Comparison of ENCODE assay signal across 18 cellular contexts in genomic region chr5:17991775-17992174, GRCh38.
DNase-seq lines count a peak whose midpoint lies in the region; ATAC-seq and TF ChIP-seq lines count a peak whose summit lies in the region.
"Had no signal": no experiment of that assay in that cellular context is flagged by ENCODE, and none has a peak within 500 bp of the region (broad histone marks: within the 10 kb centered on the region; RNA-seq: fewer than 3 reads in every experiment).

No MANE protein-coding gene starts in this region.

- H3K27me3 ChIP-seq in heart left ventricle (no peaks in the 10 kb centered on the region), lower lobe of right lung (ENCODE audit: low read depth) (no peaks in the 10 kb centered on the region)
- H3K27me3 ChIP-seq: esophagus squamous epithelium, left lung, neutrophil, SJSA1 had no signal

- WGBS in heart left ventricle, 4 donors, result 49 to 64% (median 53%) methylated on average over 2 of the region's 2 CpGs

- intact Hi-C loops in heart left ventricle (cut with DNase I) (no loop called here), lower lobe of right lung (cut with DNase I) (no loop called here)

- no peak for TF ChIP-seq CTCF in heart left ventricle (IDR thresholded peaks at IDR 0.05)
- TF ChIP-seq CTCF in lower lobe of right lung (IDR thresholded peaks at IDR 0.05), result no peak

- TF ChIP-seq POLR2A in heart left ventricle (IDR thresholded peaks at IDR 0.05), result no peak

- no peaks in the 10 kb centered on the region for H3K4me1 ChIP-seq in heart left ventricle
- no peaks in the 10 kb centered on the region for H3K4me1 ChIP-seq in lower lobe of right lung
- H3K4me1 ChIP-seq: esophagus squamous epithelium, left lung, SJSA1 had no signal

- H3K9me3 ChIP-seq in heart left ventricle, result no peaks in the 10 kb centered on the region
- no peaks in the 10 kb centered on the region for H3K9me3 ChIP-seq in lower lobe of right lung
- H3K9me3 ChIP-seq: esophagus squamous epithelium, left lung, mucosa of descending colon, neutrophil, SJSA1 had no signal

- ATAC-seq in heart left ventricle (no peak), GM19351 (IDR thresholded peaks at IDR 0.05; ENCODE audit: unreplicated experiment) (no peak), lower lobe of right lung (no peak)
- ATAC-seq: activated naive CD8-positive, alpha-beta T cell treated with anti-CD3 and anti-CD28 coated beads, Interleukin-2, amount 50 U/mL, for 24 hours; left lung; mucosa of descending colon; stimulated activated memory B cell treated with anti-CD40 and anti-IgM and Interleukin-4, amounts not matched to agents 10 μg/mL and 1 μg/mL and 100 μg/mL, for 72 hours had no signal

- DNase-seq in Ammon's horn (ENCODE audit: low spot score) (peak; percentile 26), NCI-H146 treated with DMSO at 0.1 percent for 48 hours (lab: John Stamatoyannopoulos, UW; ENCODE audit: unreplicated experiment) (peak; percentile 95), NCI-H748 treated with DMSO at 0.1 percent for 48 hours (lab: John Stamatoyannopoulos, UW) (peak; percentile 97), cerebellum (ENCODE audit: low spot score) (peak; percentile 82), NCI-H510A (lab: John Stamatoyannopoulos, UW) (no peak), heart left ventricle (no peak), lower lobe of right lung (no peak)
- DNase-seq: 8988T; activated naive CD8-positive, alpha-beta T cell treated with anti-CD3 and anti-CD28 coated beads, Interleukin-2, amount 50 U/mL, for 24 hours; effector CD8-positive, alpha-beta T cell; esophagus squamous epithelium; GF-D8; left lung; mucosa of descending colon had no signal

- H3K4me3 ChIP-seq in heart left ventricle (no peak overlapping the region), lower lobe of right lung (no peak overlapping the region)
- H3K4me3 ChIP-seq: esophagus squamous epithelium, left lung, mucosa of descending colon, SJSA1 had no signal

- H3K27ac ChIP-seq in heart left ventricle, result no peak overlapping the region
- no peak overlapping the region for H3K27ac ChIP-seq in lower lobe of right lung
- H3K27ac ChIP-seq: esophagus squamous epithelium, left lung, neutrophil, SJSA1 had no signal

- no peaks in the 10 kb centered on the region for H3K36me3 ChIP-seq in heart left ventricle
- H3K36me3 ChIP-seq in lower lobe of right lung, result no peaks in the 10 kb centered on the region
- H3K36me3 ChIP-seq: esophagus squamous epithelium, left lung, neutrophil, SJSA1 had no signal

Comparison
In these comparisons a context has a peak if more than half of its experiments do, and no peak if none do; other contexts are left out.
1. DNase-seq: peak in Ammon's horn (single experiment), NCI-H146 treated with DMSO at 0.1 percent for 48 hours (single experiment), NCI-H748 treated with DMSO at 0.1 percent for 48 hours (single experiment) and cerebellum (single experiment); none in NCI-H510A (single experiment), heart left ventricle (0 of 5) and lower lobe of right lung (single experiment).